In genomic region chr10:124509836-124510535, GRCh38 we compare ENCODE assay signal across 1 cellular context.
TF ChIP-seq lines count a peak whose summit lies in the region.

No MANE protein-coding gene starts in this region.

TF ChIP-seq in WTC11, 78 proteins besides CTCF, POLR2A, EP300 and RAD21 (continued from another document):
- no peak for TF ChIP-seq FOXP4 (CRISPR knock-in tag; IDR thresholded peaks at IDR 0.05)
- no peak for TF ChIP-seq JAZF1 (CRISPR knock-in tag; IDR thresholded peaks at IDR 0.05)
- no peak for TF ChIP-seq ZNF219 (CRISPR knock-in tag; IDR thresholded peaks at IDR 0.05; ENCODE audit: borderline replicate concordance)
- no peak for TF ChIP-seq ATF1 (CRISPR knock-in tag; IDR thresholded peaks at IDR 0.05)
- TF ChIP-seq ZNF416 (CRISPR knock-in tag; IDR thresholded peaks at IDR 0.05), result no peak
- no peak for TF ChIP-seq ARID4B (CRISPR knock-in tag; IDR thresholded peaks at IDR 0.05; ENCODE audit: borderline replicate concordance)
- TF ChIP-seq TP53 (CRISPR knock-in tag; IDR thresholded peaks at IDR 0.05), result no peak
- TF ChIP-seq FOXP1 (CRISPR knock-in tag; IDR thresholded peaks at IDR 0.05; ENCODE audit: borderline replicate concordance), result no peak
- TF ChIP-seq USF2 (CRISPR knock-in tag; IDR thresholded peaks at IDR 0.05), result no peak
- no peak for TF ChIP-seq CREM (CRISPR knock-in tag; IDR thresholded peaks at IDR 0.05)
- no peak for TF ChIP-seq NR2C2 (CRISPR knock-in tag; IDR thresholded peaks at IDR 0.05)
- TF ChIP-seq JUN (CRISPR knock-in tag; IDR thresholded peaks at IDR 0.05), result no peak
